21 cellular contexts compared by ENCODE assay signal in the genomic region with DNA sequence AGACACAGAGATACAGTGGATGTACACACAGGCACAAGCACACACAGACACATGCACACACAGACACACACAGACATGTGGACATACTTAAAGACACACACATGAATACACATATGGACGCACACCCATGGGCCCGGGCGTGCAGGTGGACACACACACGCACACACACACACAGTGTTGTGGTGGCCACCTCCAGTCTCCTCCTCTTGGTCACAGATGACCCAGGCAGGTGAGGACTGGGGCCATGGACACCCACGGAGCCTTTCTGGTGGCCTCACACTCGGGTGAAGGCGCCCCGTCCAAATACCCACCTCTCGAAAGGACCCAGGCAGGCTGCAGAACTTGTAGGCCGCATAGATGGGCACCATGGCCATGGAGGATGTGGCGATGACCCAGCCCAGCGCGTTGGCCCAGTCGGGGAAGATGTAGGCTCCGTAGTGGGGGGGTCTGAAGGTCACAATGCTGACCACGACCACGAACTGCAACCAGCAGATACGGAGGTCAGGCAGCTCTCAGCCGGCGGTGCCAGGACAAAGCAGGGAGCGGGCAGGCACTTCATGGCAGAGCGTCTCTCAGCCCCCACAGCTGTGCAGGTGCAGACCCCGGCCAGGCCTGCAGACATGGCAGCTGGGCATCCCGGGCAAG. TPM values are rescaled to one million over a fixed set of nuclear protein-coding genes. Genes with fewer than 3 reads are reported as not detected.
DNase-seq lines count a peak whose midpoint lies in the region; ATAC-seq and TF ChIP-seq lines count a peak whose summit lies in the region.
"Had no signal": no experiment of that assay in that cellular context is flagged by ENCODE, and none has a peak within 500 bp of the region (broad histone marks: within the 10 kb centered on the region; RNA-seq: fewer than 3 reads in every experiment).

No MANE protein-coding gene starts in this region.

- H3K27me3 ChIP-seq in left ventricle myocardium inferior (ENCODE audit: low read depth) (peaks cover 87% of the 10 kb centered on the region), neuronal stem cell (ENCODE audit: control insufficient read depth in 3 of 3, insufficient read depth in 3 of 3, low read depth in 1 of 3, low read length in 3 of 3) (peaks cover 0 to 35% (median 0%) of the 10 kb centered on the region in 3 experiments), uterus (no peaks in the 10 kb centered on the region)

- H3K27ac Mint-ChIP-seq in activated naive CD4-positive, alpha-beta T cell treated with anti-CD3 and anti-CD28 coated beads for 36 hours, result no peak overlapping the region

- H3K18ac ChIP-seq in neuronal stem cell (ENCODE audit: low read length), result no peak overlapping the region

- no peaks in the 10 kb centered on the region for H3K36me3 Mint-ChIP-seq in activated naive CD4-positive, alpha-beta T cell treated with anti-CD3 and anti-CD28 coated beads for 36 hours (ENCODE audit: low read depth)

- H2BK15ac ChIP-seq in neuronal stem cell (ENCODE audit: low read length), result no peak overlapping the region

- H3K27me3 Mint-ChIP-seq in activated naive CD4-positive, alpha-beta T cell treated with anti-CD3 and anti-CD28 coated beads for 36 hours (ENCODE audit: low read depth), result peaks cover 2% of the 10 kb centered on the region

- TF ChIP-seq POLR2A in uterus (IDR thresholded peaks at IDR 0.05), result no peak

- H3K9me3 ChIP-seq in left ventricle myocardium inferior (replicated peaks) (peaks cover 15% of the 10 kb centered on the region), neuronal stem cell (replicated peaks in 1 of 2; ENCODE audit: control insufficient read depth in 2 of 2, insufficient read depth in 1 of 2, low read depth in 1 of 2, low read length in 2 of 2) (peaks cover 0 to 4% of the 10 kb centered on the region in 2 donors), uterus (no peaks in the 10 kb centered on the region)

- CTCF ChIA-PET in activated naive CD4-positive, alpha-beta T cell treated with anti-CD3 and anti-CD28 coated beads for 36 hours (lab: Charles Lee), result no interaction called here

- no peak overlapping the region for H2BK12ac ChIP-seq in neuronal stem cell (ENCODE audit: low read length)

- H3K27ac ChIP-seq in left ventricle myocardium inferior (replicated peaks) (no peak overlapping the region), neuronal stem cell (replicated peaks; ENCODE audit: low read length) (no peak overlapping the region), uterus (no peak overlapping the region)
- H3K27ac ChIP-seq: C4-2B, HL-60, SK-N-MC had no signal

- H3K4ac ChIP-seq in neuronal stem cell (ENCODE audit: low read length), result no peak overlapping the region

- H3K4me2 ChIP-seq in neuronal stem cell (ENCODE audit: insufficient read depth, low read length, poor library complexity, severe bottlenecking), result no peak overlapping the region

- H4K8ac ChIP-seq in neuronal stem cell (ENCODE audit: low read depth, low read length), result no peak overlapping the region

- no peak overlapping the region for H3K4me3 ChIP-seq in left ventricle myocardium inferior
- peak overlapping the region in 1 of 2 donors; percentile 63 for H3K4me3 ChIP-seq in neuronal stem cell (ENCODE audit: low read length in 2 of 2)
- no peak overlapping the region for H3K4me3 ChIP-seq in uterus
- H3K4me3 ChIP-seq: SK-N-MC had no signal

- H3K23ac ChIP-seq in neuronal stem cell (ENCODE audit: low read depth, low read length, poor library complexity), result peak overlapping the region; percentile 75

- H2BK5ac ChIP-seq in neuronal stem cell (ENCODE audit: low read length), result no peak overlapping the region

- peaks cover 2% of the 10 kb centered on the region for H3K79me1 ChIP-seq in neuronal stem cell (ENCODE audit: low read depth, low read length)

- peak overlapping the region; percentile 12 for H3K14ac ChIP-seq in neuronal stem cell (ENCODE audit: low read length)

- peak; percentile 45 for DNase-seq in Right ventricle myocardium inferior (ENCODE audit: missing footprints)
- DNase-seq in cardiac septum (ENCODE audit: low spot score), result no peak
- DNase-seq in left ventricle myocardium inferior, result peak; percentile 5
- no peak for DNase-seq in neuronal stem cell (ENCODE audit: low spot score)
- DNase-seq in uterus, result no peak
- no peak for DNase-seq in activated naive CD4-positive, alpha-beta T cell treated with anti-CD3 and anti-CD28 coated beads for 36 hours
- DNase-seq in NCI-H526 (lab: John Stamatoyannopoulos, UW), result no peak
- DNase-seq: 8988T, GF-D8, KBM-7, MM.1S, NCI-H1048, NCI-H1417 treated with DMSO at 0.1 percent for 48 hours, NCI-H187, NCI-H526 treated with DMSO at 0.1 percent for 48 hours had no signal

- intact Hi-C loops in Right ventricle myocardium inferior (cut with DNase I), result no loop called here
- intact Hi-C loops in cardiac septum (cut with DNase I), result no loop called here
- intact Hi-C loops in left ventricle myocardium inferior (cut with micrococcal nuclease), result no loop called here
- intact Hi-C loops in uterus (cut with DNase I; ENCODE audit: low total_unique reads), result no loop called here
- intact Hi-C loops in activated naive CD4-positive, alpha-beta T cell treated with anti-CD3 and anti-CD28 coated beads for 36 hours (cut with micrococcal nuclease), result no loop called here

- no peak overlapping the region for H4K91ac ChIP-seq in neuronal stem cell (ENCODE audit: low read depth, low read length, poor library complexity)

- TF ChIP-seq CTCF in left ventricle myocardium inferior (IDR thresholded peaks at IDR 0.05; ENCODE audit: borderline replicate concordance) (no peak), uterus (IDR thresholded peaks at IDR 0.05) (no peak)

- no peak overlapping the region for H2BK120ac ChIP-seq in neuronal stem cell (ENCODE audit: low read depth, low read length)

- peak overlapping the region; percentile 52 for H2AK5ac ChIP-seq in neuronal stem cell (ENCODE audit: low read depth, low read length)

- H3K4me1 ChIP-seq in left ventricle myocardium inferior, result no peaks in the 10 kb centered on the region
- no peaks in the 10 kb centered on the region for H3K4me1 ChIP-seq in neuronal stem cell (ENCODE audit: control insufficient read depth in 2 of 2, insufficient read depth in 1 of 2, low read depth in 1 of 2, low read length in 2 of 2)
- H3K4me1 ChIP-seq in uterus, result no peaks in the 10 kb centered on the region

- H2AFZ ChIP-seq in neuronal stem cell (ENCODE audit: low read length), result no peak overlapping the region

- no peaks in the 10 kb centered on the region for H3K4me1 Mint-ChIP-seq in activated naive CD4-positive, alpha-beta T cell treated with anti-CD3 and anti-CD28 coated beads for 36 hours (ENCODE audit: low read depth)

- peak overlapping the region; percentile 56 for H3K9ac ChIP-seq in neuronal stem cell (ENCODE audit: low read depth, low read length, poor library complexity)

- H3K36me3 ChIP-seq in left ventricle myocardium inferior (no peaks in the 10 kb centered on the region), neuronal stem cell (replicated peaks in 1 of 2; ENCODE audit: control insufficient read depth in 2 of 2, insufficient read depth in 2 of 2, low read length in 2 of 2) (no peaks in the 10 kb centered on the region), uterus (no peaks in the 10 kb centered on the region)

- ATAC-seq in Right ventricle myocardium inferior (no peak), GM19351 (IDR thresholded peaks at IDR 0.05; ENCODE audit: unreplicated experiment) (no peak)

- no peaks in the 10 kb centered on the region for H3K9me3 Mint-ChIP-seq in activated naive CD4-positive, alpha-beta T cell treated with anti-CD3 and anti-CD28 coated beads for 36 hours

- no peak overlapping the region for H3K4me3 Mint-ChIP-seq in activated naive CD4-positive, alpha-beta T cell treated with anti-CD3 and anti-CD28 coated beads for 36 hours

- WGBS in neuronal stem cell (ENCODE audit: extremely low coverage in 2 of 2, insufficient read length in 2 of 2, insufficient replicate concordance in 1 of 2), 2 donors, result no CpG with 5 or more reads among the region's 24 CpGs

RNA-seq across cellular contexts. Expression of gene SLC6A3, which starts 42.5 kb away (rescaled TPM):
- total RNA-seq in Right ventricle myocardium inferior, result not detected
- 0.19 TPM for total RNA-seq in cardiac septum
- not detected for total RNA-seq in left ventricle myocardium inferior
- 0.26 TPM for polyA plus RNA-seq in neuronal stem cell (2013, experiment 1 of 2)
- polyA plus RNA-seq in neuronal stem cell (2013, experiment 2 of 2), result 0.15 TPM
- under 1 TPM in 2 of 4 donors, not detected in 2; 0.07 to 0.15 TPM for total RNA-seq in uterus
- not detected for total RNA-seq in activated naive CD4-positive, alpha-beta T cell treated with anti-CD3 and anti-CD28 coated beads for 36 hours
- total RNA-seq: HepG2, HT-29 had no signal

RNA-seq across cellular contexts. Expression of gene CLPTM1L, which starts 57.8 kb away (rescaled TPM):
- total RNA-seq in Right ventricle myocardium inferior (33.3 TPM), cardiac septum (42.6 TPM), left ventricle myocardium inferior (34.2 TPM), uterus (10 to 100 TPM; 63.2 to 74.3 (median 71.1) TPM)
- polyA plus RNA-seq in neuronal stem cell (2013, experiment 1 of 2), result 49.2 TPM
- 50.1 TPM for polyA plus RNA-seq in neuronal stem cell (2013, experiment 2 of 2)
- total RNA-seq in activated naive CD4-positive, alpha-beta T cell treated with anti-CD3 and anti-CD28 coated beads for 36 hours, result 10 to 100 TPM; 48.0 to 48.5 TPM

Comparison
In these comparisons a context has a peak if more than half of its experiments do, and no peak if none do; other contexts are left out.
1. DNase-seq: peak in Right ventricle myocardium inferior (single experiment) and left ventricle myocardium inferior (single experiment); none in cardiac septum (single experiment), neuronal stem cell (single experiment), uterus (0 of 2), activated naive CD4-positive, alpha-beta T cell treated with anti-CD3 and anti-CD28 coated beads for 36 hours (single experiment) and NCI-H526 (0 of 2).